ENCODE assay signal across 8 cellular contexts in the genomic region with DNA sequence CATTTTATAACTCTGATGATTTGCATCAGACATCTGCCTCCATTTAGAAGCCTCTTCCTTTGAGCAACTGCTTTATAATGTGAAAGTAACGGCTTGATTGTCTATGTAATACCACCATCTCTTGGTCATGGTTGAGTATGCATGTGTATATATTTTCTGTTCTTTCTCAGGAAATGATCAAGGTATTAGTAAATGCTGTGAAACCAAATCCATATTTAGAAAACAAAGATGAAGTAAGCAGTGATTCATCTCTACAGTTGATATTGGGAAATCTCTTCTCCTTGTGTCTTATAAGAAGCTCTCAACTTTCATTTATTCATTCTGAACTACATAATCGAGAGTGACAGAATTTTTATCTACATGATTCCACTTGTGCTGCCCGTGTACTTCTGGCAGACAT.
A peak's percentile ranks its signal among the peaks of the same experiment; 100 is the strongest.
DNase-seq lines count a peak whose midpoint lies in the region; ATAC-seq and TF ChIP-seq lines count a peak whose summit lies in the region.

No MANE protein-coding gene starts in this region.

- DNase-seq in NOMO-1 treated with dmso at 0.1 percent for 144 hours (lab: John Stamatoyannopoulos, UW; ENCODE audit: unreplicated experiment) (peak; percentile 16), fibroblast of peridontal ligament (ENCODE audit: extremely low read depth) (peak; percentile 95), retinal pigment epithelial cell (ENCODE audit: low read depth) (no peak), SKM-1 (lab: John Stamatoyannopoulos, UW; ENCODE audit: unreplicated experiment) (no peak), cortex of kidney (lab: John Stamatoyannopoulos, UW) (no peak)

- peaks cover 51% of the 10 kb centered on the region for H3K4me1 ChIP-seq in ACC112 (ENCODE audit: control insufficient read depth, insufficient read depth, low read length, unreplicated experiment)

- ATAC-seq in GM18861 (IDR thresholded peaks at IDR 0.05; ENCODE audit: unreplicated experiment) (peak; percentile 88), HG03064 (IDR thresholded peaks at IDR 0.05; ENCODE audit: low read depth, unreplicated experiment) (peak; percentile 72)

- H3K79me2 ChIP-seq in ACC112 (ENCODE audit: control insufficient read depth, insufficient read depth, low read length, unreplicated experiment) = no peaks in the 10 kb centered on the region

- peak; percentile 49 for TF ChIP-seq CTCF in retinal pigment epithelial cell (conservative IDR thresholded peaks at IDR 0.05; ENCODE audit: low read depth, low read length)

- H3K27ac ChIP-seq in ACC112 (ENCODE audit: low read depth, low read length) = peak overlapping the region; percentile 99

- H3K4me3 ChIP-seq in ACC112 (ENCODE audit: low read depth, low read length) (0 out of 2 replicates have a peak overlapping the region, but pooled peaks have one; percentile 28), retinal pigment epithelial cell (ENCODE audit: low read length) (no peak overlapping the region)

- H3K36me3 ChIP-seq in ACC112 (ENCODE audit: insufficient read depth, low read length) = no peaks in the 10 kb centered on the region

- no peaks in the 10 kb centered on the region for H3K27me3 ChIP-seq in ACC112 (ENCODE audit: insufficient read depth, low read length)

- H2AFZ ChIP-seq in ACC112 (ENCODE audit: low read length, unreplicated experiment) = no peak overlapping the region

Comparison
In these comparisons a context has a peak if more than half of its experiments do, and no peak if none do; other contexts are left out.
1. DNase-seq: peak in NOMO-1 treated with dmso at 0.1 percent for 144 hours (single experiment) and fibroblast of peridontal ligament (single experiment); none in retinal pigment epithelial cell (single experiment), SKM-1 (single experiment) and cortex of kidney (single experiment).